24 cellular contexts compared by ENCODE assay signal in the genomic region with DNA sequence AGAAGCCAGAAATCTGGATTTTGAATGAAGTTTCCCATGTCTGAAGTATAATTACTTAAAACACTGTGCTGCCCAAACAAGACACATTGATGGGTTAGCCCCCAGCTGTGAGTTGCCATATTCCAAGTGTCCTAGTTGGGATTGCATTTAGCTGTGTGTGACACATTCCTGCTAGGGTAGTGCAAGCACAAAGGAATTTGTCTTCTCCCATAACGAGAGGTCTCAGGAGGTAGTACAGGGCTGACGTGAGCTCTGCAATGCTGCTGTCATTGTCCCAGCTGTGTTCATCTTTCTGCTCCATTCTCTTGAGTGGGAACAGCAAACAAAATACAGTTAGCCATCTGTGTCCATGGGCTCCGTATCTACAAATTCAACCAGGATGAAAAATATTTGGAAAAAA.
A peak's percentile ranks its signal among the peaks of the same experiment; 100 is the strongest.
DNase-seq lines count a peak whose midpoint lies in the region; ATAC-seq, FAIRE-seq and TF ChIP-seq lines count a peak whose summit lies in the region.
"Had no signal": no experiment of that assay in that cellular context is flagged by ENCODE, and none has a peak within 500 bp of the region (broad histone marks: within the 10 kb centered on the region; RNA-seq: fewer than 3 reads in every experiment).

No MANE protein-coding gene starts in this region.

- no peaks in the 10 kb centered on the region for H3K9me3 ChIP-seq in fibroblast of lung (ENCODE audit: control insufficient read depth, insufficient read depth, low read depth, low read length)
- H3K9me3 ChIP-seq: left lung, pancreas, transverse colon had no signal

- peak; percentile 42 for FAIRE-seq in urothelium cell line (lab: Jason Lieb, UNC)
- FAIRE-seq: G401.6, GM12891, pancreas had no signal

- CTCF ChIA-PET in RWPE1 (lab: Yijun Ruan, JAX) = no interaction called here

- H3K79me2 ChIP-seq in fibroblast of lung (ENCODE audit: control insufficient read depth, insufficient read depth, low read length) = no peaks in the 10 kb centered on the region

- no peak for ATAC-seq in HG02938 (IDR thresholded peaks at IDR 0.05; ENCODE audit: unreplicated experiment)
- ATAC-seq: activated T-cell treated with anti-CD3 and anti-CD28 coated beads, Interleukin-2, amount 50 U/mL, for 4 hours; GM23338; stimulated activated effector memory CD8-positive, alpha-beta T cell treated with anti-CD3 and anti-CD28 coated beads, Interleukin-12 subunit alpha, Interleukin-12 subunit beta, amount 100 ng/mL, for 72 hours had no signal

- no peaks in the 10 kb centered on the region for H4K20me1 ChIP-seq in fibroblast of lung (ENCODE audit: control insufficient read depth, extremely low read depth, insufficient read depth, low read length)

- H3K27me3 ChIP-seq in fibroblast of lung (ENCODE audit: control insufficient read depth, insufficient read depth, low read length) = no peaks in the 10 kb centered on the region
- H3K27me3 ChIP-seq: left lung, pancreas, transverse colon had no signal

- peak overlapping the region; percentile 54; the same call in 1 of the 2 replicates for H3K27ac ChIP-seq in RWPE1
- H3K27ac ChIP-seq in fibroblast of lung (ENCODE audit: insufficient read depth, low read length) = peak overlapping the region; percentile 51
- H3K27ac ChIP-seq: 22Rv1, left lung, pancreas, transverse colon, VCaP had no signal

- peak overlapping the region; percentile 7 for H3K4me2 ChIP-seq in fibroblast of lung (ENCODE audit: extremely low read depth, insufficient read depth, low read length)
- H3K4me2 ChIP-seq: GM23338 had no signal

- no peak overlapping the region for H2AFZ ChIP-seq in fibroblast of lung (ENCODE audit: low read length)
- H2AFZ ChIP-seq: GM23338 had no signal

- peaks cover 29% of the 10 kb centered on the region for H3K4me1 ChIP-seq in fibroblast of lung (ENCODE audit: control insufficient read depth, extremely low read depth, insufficient read depth, low read length)
- H3K4me1 ChIP-seq: pancreas had no signal

- TF ChIP-seq CTCF in RWPE1 (conservative IDR thresholded peaks at IDR 0.05; ENCODE audit: low read depth) (no peak), fibroblast of lung (conservative IDR thresholded peaks at IDR 0.05 in 1 of 2, IDR thresholded peaks at IDR 0.05 in 1 of 2; ENCODE audit: low read depth in 1 of 2, low read length in 2 of 2) (no peak)

- DNase-seq in DMS53 (lab: John Stamatoyannopoulos, UW) (peak; percentile 20), DMS53 treated with DMSO at 0.1 percent for 48 hours (lab: John Stamatoyannopoulos, UW; ENCODE audit: unreplicated experiment) (no peak), RWPE1 (ENCODE audit: low spot score) (no peak), fibroblast of lung (ENCODE audit: low read depth in 2 of 2) (peak in 1 of 2 donors; percentile 32), urothelium cell line (ENCODE audit: low spot score) (peak; percentile 36), OCI-M2 (lab: John Stamatoyannopoulos, UW; ENCODE audit: unreplicated experiment) (no peak), posterior cingulate gyrus (no peak)
- DNase-seq: activated CD4-positive, alpha-beta memory T cell treated with anti-CD3 and anti-CD28 coated beads, Interleukin-2, amount 10 ng/mL, durations not matched to agents 7 days and 5 days; activated T-cell treated with anti-CD3 and anti-CD28 coated beads, Interleukin-2, amount 50 U/mL, for 4 hours; CD4-positive, alpha-beta memory T cell; effector CD4-positive, alpha-beta T cell; left lung; NCI-H187 treated with DMSO at 0.1 percent for 48 hours; NCI-H510A treated with DMSO at 0.1 percent for 48 hours; pancreas; transverse colon had no signal

- POLR2A ChIA-PET in RWPE1 (lab: Yijun Ruan, JAX; ENCODE audit: low non-redundant PET) = no interaction called here

- H3K9ac ChIP-seq in fibroblast of lung (ENCODE audit: insufficient read depth, low read length) = no peak overlapping the region

- intact Hi-C loops in posterior cingulate gyrus (cut with DNase I) = no loop called here

- no peaks in the 10 kb centered on the region for H3K36me3 ChIP-seq in fibroblast of lung (ENCODE audit: control insufficient read depth, insufficient read depth, low read length)
- H3K36me3 ChIP-seq: left lung, pancreas, transverse colon had no signal

- no peak overlapping the region for H3K4me3 ChIP-seq in fibroblast of lung (replicated peaks in 1 of 4; ENCODE audit: control extremely low read depth in 1 of 4, insufficient read depth in 1 of 4, low read depth in 3 of 4, low read length in 4 of 4)
- H3K4me3 ChIP-seq: GM23338, left lung, pancreas, skin epidermis, transverse colon had no signal

Comparison
In these comparisons a context has a peak if more than half of its experiments do, and no peak if none do; other contexts are left out.
1. DNase-seq: peak in DMS53 (single experiment) and urothelium cell line (single experiment); none in DMS53 treated with DMSO at 0.1 percent for 48 hours (single experiment), RWPE1 (single experiment), OCI-M2 (single experiment) and posterior cingulate gyrus (0 of 10).